ENCODE assay signal across 27 cellular contexts in genomic region chr18:50933684-50934083, GRCh38.
"Had no signal": no experiment of that assay in that cellular context is flagged by ENCODE, and none has a peak within 500 bp of the region (broad histone marks: within the 10 kb centered on the region; RNA-seq: fewer than 3 reads in every experiment).

No MANE protein-coding gene starts in this region.

- H3K4me1 Mint-ChIP-seq: nephron progenitor cell; stimulated activated effector memory CD8-positive, alpha-beta T cell treated with anti-CD3 and anti-CD28 coated beads, Interleukin-12 subunit alpha, Interleukin-12 subunit beta, amount 100 ng/mL, for 72 hours had no signal

- H3K4me3 ChIP-seq: pancreas, prostate gland, right atrium auricular region, right lobe of liver, sigmoid colon, stomach, thoracic aorta, thyroid gland, tibial nerve, upper lobe of left lung, vagina had no signal

- H3K4me1 ChIP-seq: pancreas, prostate gland, right atrium auricular region, sigmoid colon, stomach, thyroid gland, tibial nerve, upper lobe of left lung, vagina had no signal

- H3K27me3 ChIP-seq: pancreas, right atrium auricular region, right lobe of liver, sigmoid colon, stomach, thyroid gland, tibial nerve, upper lobe of left lung, vagina had no signal

- H3K27ac ChIP-seq: pancreas, prostate gland, right atrium auricular region, right lobe of liver, sigmoid colon, stomach, thoracic aorta, thyroid gland, tibial nerve, upper lobe of left lung, vagina had no signal

- H3K9me3 ChIP-seq: pancreas, prostate gland, right atrium auricular region, right lobe of liver, sigmoid colon, stomach, thoracic aorta, thyroid gland, tibial nerve, upper lobe of left lung, vagina had no signal

- H3K27ac Mint-ChIP-seq: natural killer cell treated with Interleukin-12 subunit alpha and Interleukin-12 subunit beta and Interleukin-15 and Interleukin-18, amount 100 ng/mL, for 72 hours; nephron progenitor cell; stimulated activated effector memory CD8-positive, alpha-beta T cell treated with anti-CD3 and anti-CD28 coated beads, Interleukin-12 subunit alpha, Interleukin-12 subunit beta, amount 100 ng/mL, for 72 hours; stimulated activated naive B cell treated with anti-CD40 and anti-IgM and Interleukin-4, amounts not matched to agents 10 μg/mL and 1 μg/mL and 100 μg/mL, for 72 hours; stimulated activated naive CD8-positive, alpha-beta T cell treated with anti-CD3 and anti-CD28 coated beads, Interleukin-15, Interleukin-2, amounts not matched to agents 100 ng/mL and 50 ng/mL, for 24 hours had no signal

- H3K4me3 Mint-ChIP-seq: naive thymus-derived CD8-positive, alpha-beta T cell; natural killer cell treated with Interleukin-12 subunit alpha and Interleukin-12 subunit beta and Interleukin-15 and Interleukin-18, amount 100 ng/mL, for 72 hours; nephron progenitor cell; neural crest cell; stimulated activated effector memory CD8-positive, alpha-beta T cell treated with anti-CD3 and anti-CD28 coated beads, Interleukin-12 subunit alpha, Interleukin-12 subunit beta, amount 100 ng/mL, for 72 hours; stimulated activated naive B cell treated with anti-CD40 and anti-IgM and Interleukin-4, amounts not matched to agents 10 μg/mL and 1 μg/mL and 100 μg/mL, for 72 hours; stimulated activated naive CD8-positive, alpha-beta T cell treated with anti-CD3 and anti-CD28 coated beads, Interleukin-15, Interleukin-2, amounts not matched to agents 100 ng/mL and 50 ng/mL, for 24 hours had no signal

- H3K36me3 ChIP-seq: pancreas, prostate gland, right atrium auricular region, right lobe of liver, thoracic aorta, thyroid gland had no signal

- H3K27me3 Mint-ChIP-seq: naive thymus-derived CD8-positive, alpha-beta T cell; natural killer cell treated with Interleukin-12 subunit alpha and Interleukin-12 subunit beta and Interleukin-15 and Interleukin-18, amount 100 ng/mL, for 72 hours; stimulated activated naive B cell treated with anti-CD40 and anti-IgM and Interleukin-4, amounts not matched to agents 10 μg/mL and 1 μg/mL and 100 μg/mL, for 72 hours; stimulated activated naive CD8-positive, alpha-beta T cell treated with anti-CD3 and anti-CD28 coated beads, Interleukin-15, Interleukin-2, amounts not matched to agents 100 ng/mL and 50 ng/mL, for 24 hours had no signal

- H3K36me3 Mint-ChIP-seq: natural killer cell treated with Interleukin-12 subunit alpha and Interleukin-12 subunit beta and Interleukin-15 and Interleukin-18, amount 100 ng/mL, for 72 hours had no signal

- DNase-seq: naive thymus-derived CD8-positive, alpha-beta T cell; nephron progenitor cell; occipital lobe; pancreas; retina; right lobe of liver; sigmoid colon; small intestine; stimulated activated CD4-positive, alpha-beta T cell treated with anti-CD3 and anti-CD28 coated beads, Interleukin-15, amount 100 ng/mL, for 24 hours; stimulated activated CD4-positive, alpha-beta T cell treated with anti-CD3 and anti-CD28 coated beads, Interleukin-2, amount 100 ng/mL, for 24 hours; stimulated activated CD4-positive, alpha-beta T cell treated with anti-CD3 and anti-CD28 coated beads, Interleukin-2, amount 100 ng/mL, for 48 hours; stimulated activated CD4-positive, alpha-beta T cell treated with anti-CD3 and anti-CD28 coated beads, Interleukin-4, amount 100 ng/mL, for 24 hours; stimulated activated naive B cell treated with anti-CD40 and anti-IgM and Interleukin-4, amounts not matched to agents 10 μg/mL and 1 μg/mL and 100 μg/mL, for 72 hours; stimulated activated naive CD4-positive, alpha-beta T cell treated with Interleukin-2 at 50 U/mL for 16 hours; stomach; thyroid gland; trophoblast cell; upper lobe of left lung had no signal

- H3K9me3 Mint-ChIP-seq: naive thymus-derived CD8-positive, alpha-beta T cell; natural killer cell treated with Interleukin-12 subunit alpha and Interleukin-12 subunit beta and Interleukin-15 and Interleukin-18, amount 100 ng/mL, for 72 hours; nephron progenitor cell; neural crest cell; stimulated activated effector memory CD8-positive, alpha-beta T cell treated with anti-CD3 and anti-CD28 coated beads, Interleukin-12 subunit alpha, Interleukin-12 subunit beta, amount 100 ng/mL, for 72 hours; stimulated activated naive B cell treated with anti-CD40 and anti-IgM and Interleukin-4, amounts not matched to agents 10 μg/mL and 1 μg/mL and 100 μg/mL, for 72 hours; stimulated activated naive CD8-positive, alpha-beta T cell treated with anti-CD3 and anti-CD28 coated beads, Interleukin-15, Interleukin-2, amounts not matched to agents 100 ng/mL and 50 ng/mL, for 24 hours had no signal

- ATAC-seq: naive thymus-derived CD8-positive, alpha-beta T cell; natural killer cell treated with Interleukin-12 subunit alpha and Interleukin-12 subunit beta and Interleukin-15 and Interleukin-18, amount 100 ng/mL, for 72 hours; pancreas; stimulated activated effector memory CD8-positive, alpha-beta T cell treated with anti-CD3 and anti-CD28 coated beads, Interleukin-12 subunit alpha, Interleukin-12 subunit beta, amount 100 ng/mL, for 72 hours; stimulated activated naive B cell treated with anti-CD40 and anti-IgM and Interleukin-4, amounts not matched to agents 10 μg/mL and 1 μg/mL and 100 μg/mL, for 72 hours had no signal
